In the genomic region with DNA sequence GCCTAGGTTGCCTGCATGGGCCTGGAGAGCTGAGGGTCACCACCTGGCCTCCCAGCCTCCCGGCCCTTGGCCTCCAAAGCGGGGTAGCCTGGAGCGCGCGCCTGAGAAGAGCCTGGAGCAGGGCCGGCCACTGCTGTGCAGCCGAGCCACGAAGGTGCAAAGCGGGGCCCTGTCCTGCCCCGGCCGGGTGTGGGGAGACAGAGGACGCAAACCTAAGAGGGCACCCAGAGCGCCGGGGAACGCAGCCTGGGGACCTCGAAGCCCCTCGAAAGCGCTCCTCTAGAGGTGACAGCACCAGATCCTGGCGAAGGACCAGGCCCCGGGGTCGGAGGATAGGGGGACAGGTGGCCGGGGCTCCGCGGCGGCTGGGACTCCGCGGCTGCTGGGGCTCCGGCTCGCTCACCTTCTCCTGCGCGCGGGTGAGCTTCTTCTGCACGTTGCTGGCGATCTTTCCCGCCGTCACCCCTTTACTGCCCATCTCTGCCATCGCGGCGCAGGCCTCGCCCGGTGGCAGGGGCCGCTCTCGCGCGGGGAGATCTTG, we compare ENCODE assay signal across 8 cellular contexts. TPM values are rescaled to one million over a fixed set of nuclear protein-coding genes. Genes with fewer than 3 reads are reported as not detected.
DNase-seq lines count a peak whose midpoint lies in the region; ATAC-seq and TF ChIP-seq lines count a peak whose summit lies in the region.

No MANE protein-coding gene starts in this region.

- no peaks in the 10 kb centered on the region for H3K9me3 Mint-ChIP-seq in T-helper 2 cell treated with Interferon-gamma antibody and Interleukin-4, amounts not matched to agents 5 μg/mL and 100 μg/mL, for 36 hours

- no peak overlapping the region for H3K27ac ChIP-seq in SK-N-MC

- peaks cover 7% of the 10 kb centered on the region for H3K4me1 Mint-ChIP-seq in T-helper 2 cell treated with Interferon-gamma antibody and Interleukin-4, amounts not matched to agents 5 μg/mL and 100 μg/mL, for 36 hours (ENCODE audit: low read depth)

- H3K4me3 ChIP-seq in SK-N-MC (peak overlapping the region; percentile 86), epithelial cell of esophagus (ENCODE audit: low read length) (peak overlapping the region; percentile 62)

- no peak for TF ChIP-seq CTCF in epithelial cell of esophagus (IDR thresholded peaks at IDR 0.05; ENCODE audit: insufficient read depth, low read depth, low read length, missing control alignments)

- no peaks in the 10 kb centered on the region for H3K9me3 ChIP-seq in SK-N-MC (ENCODE audit: low read depth, low read length)

- H3K4me3 Mint-ChIP-seq in T-helper 2 cell treated with Interferon-gamma antibody and Interleukin-4, amounts not matched to agents 5 μg/mL and 100 μg/mL, for 36 hours: peak overlapping the region; percentile 57

- no peak overlapping the region for H3K27ac Mint-ChIP-seq in T-helper 2 cell treated with Interferon-gamma antibody and Interleukin-4, amounts not matched to agents 5 μg/mL and 100 μg/mL, for 36 hours

- peaks cover 42% of the 10 kb centered on the region for H3K27me3 Mint-ChIP-seq in T-helper 2 cell treated with Interferon-gamma antibody and Interleukin-4, amounts not matched to agents 5 μg/mL and 100 μg/mL, for 36 hours (ENCODE audit: low read depth)

- H3K9ac ChIP-seq in SK-N-MC (ENCODE audit: insufficient read length): peak overlapping the region; percentile 67

- peak; percentile 27 for ATAC-seq in HG02938 (IDR thresholded peaks at IDR 0.05; ENCODE audit: unreplicated experiment)

- H3K36me3 ChIP-seq in SK-N-MC (ENCODE audit: insufficient read depth, low read length): no peaks in the 10 kb centered on the region

- no peaks in the 10 kb centered on the region for H3K36me3 Mint-ChIP-seq in T-helper 2 cell treated with Interferon-gamma antibody and Interleukin-4, amounts not matched to agents 5 μg/mL and 100 μg/mL, for 36 hours (ENCODE audit: low read depth)

- DNase-seq in T-helper 2 cell treated with Interferon-gamma antibody and Interleukin-4, amounts not matched to agents 5 μg/mL and 100 μg/mL, for 36 hours (ENCODE audit: low spot score): peak; percentile 11
- DNase-seq in T-helper 2 cell: no peak
- DNase-seq in SK-N-MC (ENCODE audit: low read depth, low spot score): no peak
- DNase-seq in epithelial cell of esophagus (ENCODE audit: low read depth): no peak
- DNase-seq in myocyte (ENCODE audit: low read depth): peak; percentile 34
- no peak for DNase-seq in NCI-H510A treated with DMSO at 0.1 percent for 48 hours (lab: John Stamatoyannopoulos, UW)
- no peak for DNase-seq in central memory CD4-positive, alpha-beta T cell

RNA-seq across cellular contexts. Expression of a gene that starts 0.4 kb away (rescaled TPM):
- total RNA-seq in myocyte: 3,190 and 3,208 TPM in 2 replicates
- 771 TPM for polyA plus RNA-seq in myocyte (2012)

Comparison
In these comparisons a context has a peak if more than half of its experiments do, and no peak if none do; other contexts are left out.
1. DNase-seq: peak in T-helper 2 cell treated with Interferon-gamma antibody and Interleukin-4, amounts not matched to agents 5 μg/mL and 100 μg/mL, for 36 hours (single experiment) and myocyte (single experiment); none in T-helper 2 cell (0 of 5), SK-N-MC (single experiment), epithelial cell of esophagus (single experiment), NCI-H510A treated with DMSO at 0.1 percent for 48 hours (single experiment) and central memory CD4-positive, alpha-beta T cell (single experiment).